In the genomic region with DNA sequence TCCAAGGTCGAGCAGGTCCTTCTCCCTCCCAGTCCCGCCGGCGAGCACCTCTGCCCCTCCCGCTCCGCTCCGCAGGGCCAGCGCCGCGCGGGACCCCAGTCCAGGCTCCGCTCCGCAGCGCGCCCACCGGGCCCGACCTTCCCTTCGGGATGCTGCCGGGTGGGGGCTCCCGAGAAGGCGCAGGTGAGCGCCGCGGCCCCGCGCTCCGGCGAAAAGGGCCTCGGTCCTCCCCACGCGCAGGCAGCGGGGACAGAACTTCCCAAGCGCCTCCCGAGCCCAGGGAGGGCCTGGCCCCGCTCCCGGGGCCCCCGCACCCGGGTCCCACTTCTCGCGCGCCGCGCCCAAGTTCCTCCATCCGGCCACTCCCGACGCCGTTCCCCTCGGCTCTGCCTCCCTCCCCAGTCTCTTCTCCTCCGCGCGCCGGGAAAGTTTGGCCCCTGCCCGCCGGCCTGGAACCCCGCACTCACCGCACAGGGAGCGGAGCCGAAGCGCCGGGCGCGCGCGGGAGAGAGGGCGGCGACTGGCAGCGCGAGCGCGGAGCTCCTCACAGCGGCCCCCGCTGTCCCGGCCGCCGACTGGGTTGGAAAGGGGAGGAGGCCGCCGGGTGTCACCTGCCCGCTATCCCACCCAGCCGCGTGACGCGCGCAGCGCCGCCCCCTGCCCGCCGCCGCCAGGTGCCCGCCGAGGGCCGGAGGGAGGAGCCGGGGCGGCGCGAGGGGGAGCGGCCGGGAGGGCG, we compare ENCODE assay signal across 8 cellular contexts. TPM values are rescaled to one million over a fixed set of nuclear protein-coding genes. Genes with fewer than 3 reads are reported as not detected.
DNase-seq lines count a peak whose midpoint lies in the region; FAIRE-seq and TF ChIP-seq lines count a peak whose summit lies in the region.

A gene (minus strand): TSS at position 577 of the 736 bp plus-strand sequence. CDS start 56,872 bp downstream, outside the sequence.

- H3K9me3 ChIP-seq in SK-N-SH, result no peaks in the 10 kb centered on the region
- no peaks in the 10 kb centered on the region for H3K9me3 ChIP-seq in mammary epithelial cell (replicated peaks; ENCODE audit: insufficient read depth, low read length)

- peaks cover 33% of the 10 kb centered on the region; the same call in 1 of the 2 replicates for H3K27me3 ChIP-seq in SK-N-SH (ENCODE audit: insufficient read depth)
- no peaks in the 10 kb centered on the region for H3K27me3 ChIP-seq in mammary epithelial cell (ENCODE audit: insufficient read depth, low read length)

- H3K4me2 ChIP-seq in SK-N-SH (peak within 1 kb of the TSS; percentile 89), mammary epithelial cell (ENCODE audit: insufficient read depth, low read depth, low read length) (peak within 1 kb of the TSS; percentile 90)

- TF ChIP-seq RAD21 in SK-N-SH (IDR thresholded peaks at IDR 0.05; ENCODE audit: low read length), result no peak

- H3K36me3 ChIP-seq in SK-N-SH (replicated peaks in 1 of 2; ENCODE audit: control insufficient read depth in 1 of 2, insufficient read depth in 2 of 2, low read length in 1 of 2) (no peaks in the 10 kb centered on the region), mammary epithelial cell (ENCODE audit: insufficient read depth, low read length) (no peaks in the 10 kb centered on the region)

- no peak for TF ChIP-seq EP300 in SK-N-SH (IDR thresholded peaks at IDR 0.05; ENCODE audit: borderline replicate concordance in 1 of 2, low read depth in 1 of 2, low read length in 1 of 2)

- POLR2A ChIA-PET in SK-N-SH (lab: Yijun Ruan, JAX), result interaction anchor here (0.7 kb wide), 1 partner anchor 145 kb away, joined by 4 read pairs; no protein-coding TSS in a partner anchor

- H2AFZ ChIP-seq in SK-N-SH (ENCODE audit: low read depth), result peak within 1 kb of the TSS; percentile 88; the same call in 1 of the 2 replicates
- H2AFZ ChIP-seq in mammary epithelial cell (ENCODE audit: low read depth, low read length), result peak within 1 kb of the TSS; percentile 100

- H3K4me3 ChIP-seq in SK-N-SH (ENCODE audit: low read depth in 2 of 2, low read length in 1 of 2) (peak within 1 kb of the TSS; percentile 68 to 71), mammary epithelial cell (replicated peaks in 1 of 3; ENCODE audit: insufficient read depth in 1 of 3, low read depth in 2 of 3, low read length in 3 of 3) (peak within 1 kb of the TSS; percentile 78 to 93 (median 79))

- no TSS peak for BruUV-seq in mammary epithelial cell (replicated peaks; lab: Mats Ljungman, UMichigan)

- CTCF ChIA-PET in SK-N-SH (lab: Yijun Ruan, JAX), result interaction anchor here (0.9 to 1.4 kb wide), 5 partner anchors 10 to 57 kb away, joined by 3 to 5 read pairs (median 4); no protein-coding TSS in a partner anchor
- CTCF ChIA-PET in mammary epithelial cell (lab: Charles Lee; ENCODE audit: low non-redundant PET), result interaction anchor here (0.7 kb wide), 1 partner anchor 12 kb away, joined by 3 read pairs; no protein-coding TSS in a partner anchor

- TF ChIP-seq CTCF in GM12874 (IDR thresholded peaks at IDR 0.05; ENCODE audit: insufficient read depth, low read depth, low read length), result peak; percentile 45; the same call in 1 of the 2 replicates
- peak; percentile 54 for TF ChIP-seq CTCF in LNCAP (IDR thresholded peaks at IDR 0.05)
- 0 out of 2 replicates have a peak, but pooled peaks have one; percentile 24 for TF ChIP-seq CTCF in SK-N-SH (IDR thresholded peaks at IDR 0.05)
- peak; percentile 5 to 60 for TF ChIP-seq CTCF in mammary epithelial cell (conservative IDR thresholded peaks at IDR 0.05 in 1 of 2, IDR thresholded peaks at IDR 0.05 in 1 of 2; ENCODE audit: extremely low read depth in 1 of 2, insufficient read depth in 1 of 2, low read depth in 1 of 2, low read length in 2 of 2)

- no peak for FAIRE-seq in H54 (lab: Jason Lieb, UNC)

- no peaks in the 10 kb centered on the region for H3F3A ChIP-seq in SK-N-SH (replicated peaks; ENCODE audit: insufficient read depth)

- H3K9ac ChIP-seq in SK-N-SH, result no peak within 1 kb of the TSS
- peak within 1 kb of the TSS; percentile 83 for H3K9ac ChIP-seq in mammary epithelial cell (ENCODE audit: insufficient read depth, low read length)

- dilution Hi-C loops in mammary epithelial cell (cut with HindIII; ENCODE audit: low sequenced_read_pairs), result no loop called here

- H3K27ac ChIP-seq in SK-N-SH (ENCODE audit: low read depth in 2 of 2, low read length in 1 of 2) (no peak within 1 kb of the TSS), mammary epithelial cell (ENCODE audit: insufficient read depth, low read depth, low read length) (peak within 1 kb of the TSS; percentile 85)

- H3K9me2 ChIP-seq in SK-N-SH, result no peaks in the 10 kb centered on the region

- DNase-seq in H54 (ENCODE audit: insufficient read length, low spot score), result peak; percentile 15
- DNase-seq in SK-N-SH, result peak; percentile 87
- DNase-seq in mammary epithelial cell, result peak; percentile 79
- DNase-seq in kidney glomerular epithelial cell (lab: John Stamatoyannopoulos, UW), result peak; percentile 56
- peak; percentile 73 for DNase-seq in stimulated activated CD4-positive, alpha-beta T cell treated with anti-CD3 and anti-CD28 coated beads, Interleukin-15, amount 100 ng/mL, for 24 hours
- no peak for DNase-seq in mesenteric fat pad (ENCODE audit: low spot score)

- peaks cover 0 to 8% of the 10 kb centered on the region in 2 experiments; a peak in 1 of 4 replicates for H3K4me1 ChIP-seq in SK-N-SH (ENCODE audit: control insufficient read depth in 1 of 2, insufficient read depth in 2 of 2, low read depth in 1 of 2, low read length in 1 of 2)
- peaks cover 8% of the 10 kb centered on the region for H3K4me1 ChIP-seq in mammary epithelial cell (ENCODE audit: insufficient read depth, low read length)

- in situ Hi-C loops in mammary epithelial cell (cut with MboI; ENCODE audit: low sequenced_read_pairs in 2 of 2), result loop anchor here in 1 of 2 donors (25.0 kb wide), 1 partner anchor 157 kb away; no protein-coding TSS in a partner anchor

- no peaks in the 10 kb centered on the region for H4K20me1 ChIP-seq in SK-N-SH (ENCODE audit: insufficient read depth)
- no peaks in the 10 kb centered on the region for H4K20me1 ChIP-seq in mammary epithelial cell (ENCODE audit: insufficient read depth, low read length)

- TF ChIP-seq POLR2A in H54 (IDR thresholded peaks at IDR 0.05; ENCODE audit: low read depth, low read length), result no peak

- 0% methylated on average over 11 of the region's 98 CpGs for WGBS in SK-N-SH (ENCODE audit: low lambda C conversion rate)
- no CpG with 5 or more reads among the region's 98 CpGs for WGBS in mammary epithelial cell (ENCODE audit: low coverage, missing lambda C conversion rate)

- H3K79me2 ChIP-seq in SK-N-SH (ENCODE audit: insufficient read depth) (no peaks in the 10 kb centered on the region), mammary epithelial cell (ENCODE audit: insufficient read depth, low read length) (peaks cover 12% of the 10 kb centered on the region)

- intact Hi-C loops in mammary epithelial cell (cut with micrococcal nuclease), result loop anchor here (1.0 to 5.0 kb wide), 4 partner anchors 39 to 167 kb away; a partner anchor contains a TSS

TF ChIP-seq in SK-N-SH, 30 proteins besides CTCF, POLR2A, EP300 and RAD21:
- no peak for TF ChIP-seq CHD2 (IDR thresholded peaks at IDR 0.05; ENCODE audit: low read length, partially characterized antibody)
- 0 out of 2 replicates have a peak, but pooled peaks have one; percentile 22 for TF ChIP-seq MXI1 (IDR thresholded peaks at IDR 0.05; ENCODE audit: low read depth, low read length)
TF ChIP-seq in SK-N-SH: peak in this region for 1.

RNA-seq across cellular contexts. Expression of the gene that starts here (rescaled TPM):
- polyA plus RNA-seq in SK-N-SH (2012; rRNA removed) (0.05 and 0.07 TPM in 2 replicates), mammary epithelial cell (5.6 TPM)
- 0.03 and 0.08 TPM in 2 replicates for polyA plus RNA-seq in SK-N-SH (2012; cell fraction: cytosol; rRNA removed)
- 0.04 and 0.13 TPM in 2 replicates for polyA plus RNA-seq in SK-N-SH (2012; cell fraction: nucleus; rRNA removed)
- total RNA-seq in mammary epithelial cell (10 to 100 TPM; 17.8 to 21.0 TPM), mesenteric fat pad (5.6 TPM)
- 5.6 TPM for polyA minus RNA-seq in mammary epithelial cell

Comparison
In these comparisons a context has a peak if more than half of its experiments do, and no peak if none do; other contexts are left out.
1. Peak in DNase-seq, H3K4me3 ChIP-seq and H3K4me2 ChIP-seq in SK-N-SH; RNA of the gene not detected or under 1 TPM.